In the genomic region with DNA sequence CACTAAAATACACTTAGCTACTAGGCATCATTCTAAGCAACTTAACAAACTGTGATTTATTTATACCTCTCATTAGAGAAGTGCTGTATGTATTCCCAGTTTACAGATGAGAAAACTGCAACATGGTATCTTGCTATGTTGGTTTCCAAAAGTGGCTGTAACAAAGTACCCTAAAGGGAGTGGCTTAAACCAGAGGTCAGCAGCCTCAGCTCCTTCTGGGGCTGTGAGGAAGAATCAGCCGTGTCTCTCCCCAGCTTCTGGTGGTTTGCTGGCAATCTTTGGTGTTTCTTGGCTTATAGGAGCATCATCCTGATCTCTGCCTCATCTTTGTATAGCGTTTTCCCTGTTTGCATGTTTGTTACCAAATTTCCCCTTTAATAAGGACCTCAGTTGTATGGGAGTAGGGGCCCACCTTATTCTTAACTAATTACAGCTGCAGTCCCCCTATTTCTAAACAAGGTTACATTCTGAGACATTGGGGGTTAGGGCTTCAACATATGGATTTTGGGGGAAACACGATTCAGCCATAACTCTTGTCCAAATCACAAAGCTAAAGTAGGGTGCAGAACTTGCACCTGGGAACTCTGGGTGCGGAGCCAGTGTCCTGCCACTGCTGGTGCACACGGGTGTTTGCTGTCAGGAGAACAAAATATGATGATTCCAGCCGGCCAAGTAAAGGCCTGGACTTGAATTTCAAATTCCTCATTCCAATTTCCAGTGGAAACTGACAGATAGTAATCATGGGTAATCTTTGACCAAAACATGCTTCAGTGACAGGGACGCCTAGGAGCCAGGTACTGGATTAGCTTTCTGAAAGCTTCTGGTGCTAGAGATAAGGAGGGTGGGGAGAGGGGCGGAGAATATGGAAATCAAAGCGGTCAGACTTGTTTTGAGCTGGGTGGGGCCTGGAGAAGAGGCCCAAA, we compare ENCODE assay signal across 21 cellular contexts. TPM values are rescaled to one million over a fixed set of nuclear protein-coding genes. Genes with fewer than 3 reads are reported as not detected.
DNase-seq lines count a peak whose midpoint lies in the region; ATAC-seq, FAIRE-seq and TF ChIP-seq lines count a peak whose summit lies in the region.
"Had no signal": no experiment of that assay in that cellular context is flagged by ENCODE, and none has a peak within 500 bp of the region (broad histone marks: within the 10 kb centered on the region; RNA-seq: fewer than 3 reads in every experiment).

No MANE protein-coding gene starts in this region.

- no peak overlapping the region for H3K4me3 ChIP-seq in Caco-2 (ENCODE audit: low read depth, low read length)
- H3K4me3 ChIP-seq in pancreas = no peak overlapping the region
- H3K4me3 ChIP-seq: gastroesophageal sphincter, vagina had no signal

- peaks cover 50% of the 10 kb centered on the region for H3K4me1 Mint-ChIP-seq in Caco-2 (ENCODE audit: low read depth, unreplicated experiment)

- no peaks in the 10 kb centered on the region for H3K27me3 Mint-ChIP-seq in Caco-2 (ENCODE audit: insufficient read depth, unreplicated experiment)
- H3K27me3 Mint-ChIP-seq: activated naive CD8-positive, alpha-beta T cell treated with anti-CD3 and anti-CD28 coated beads for 36 hours had no signal

- no TSS peak for BruUV-seq in Caco-2 (replicated peaks; lab: Mats Ljungman, UMichigan)

- peak overlapping the region; percentile 62 for H3K27ac Mint-ChIP-seq in Caco-2 (ENCODE audit: unreplicated experiment)
- H3K27ac Mint-ChIP-seq: activated naive CD8-positive, alpha-beta T cell treated with anti-CD3 and anti-CD28 coated beads for 36 hours had no signal

- H3K4me1 ChIP-seq in Caco-2 = peaks cover 65% of the 10 kb centered on the region
- H3K4me1 ChIP-seq in pancreas = peaks cover 0 to 15% (median 0%) of the 10 kb centered on the region in 3 donors

- no peaks in the 10 kb centered on the region for H3K27me3 ChIP-seq in Caco-2 (replicated peaks; ENCODE audit: control insufficient read depth, insufficient read depth, low read length)
- H3K27me3 ChIP-seq in pancreas = no peaks in the 10 kb centered on the region
- H3K27me3 ChIP-seq: gastroesophageal sphincter, vagina had no signal

- peak overlapping the region; percentile 68 for H3K4me3 Mint-ChIP-seq in Caco-2 (ENCODE audit: unreplicated experiment)
- H3K4me3 Mint-ChIP-seq: activated naive CD8-positive, alpha-beta T cell treated with anti-CD3 and anti-CD28 coated beads for 36 hours had no signal

- TF ChIP-seq CTCF in Caco-2 (IDR thresholded peaks at IDR 0.05; ENCODE audit: insufficient read depth in 1 of 2, low read depth in 1 of 2, low read length in 1 of 2, severe bottlenecking in 1 of 2, unreplicated experiment in 1 of 2) (no peak), pancreas (IDR thresholded peaks at IDR 0.05) (no peak)

- no peaks in the 10 kb centered on the region; the same call in 1 of the 2 replicates for H3K36me3 ChIP-seq in Caco-2 (ENCODE audit: control insufficient read depth, insufficient read depth, low read length)
- no peaks in the 10 kb centered on the region for H3K36me3 ChIP-seq in pancreas
- H3K36me3 ChIP-seq: gastroesophageal sphincter, vagina had no signal

- WGBS in pancreas, 2 donors = 35 to 38% methylated on average over 9 of the region's 9 CpGs

- POLR2A ChIA-PET in Caco-2 (lab: Charles Lee) = interaction anchor here (1.7 kb wide), 1 partner anchor 13 kb away, joined by 9 read pairs; no protein-coding TSS in a partner anchor

- H3K9me3 ChIP-seq in Caco-2 = no peaks in the 10 kb centered on the region
- H3K9me3 ChIP-seq in pancreas = no peaks in the 10 kb centered on the region
- H3K9me3 ChIP-seq: gastroesophageal sphincter, vagina had no signal

- intact Hi-C loops in Caco-2 (cut with micrococcal nuclease; ENCODE audit: unreplicated experiment) = loop anchor here (1.0 to 5.0 kb wide), 7 partner anchors 12 to 213 kb away; no protein-coding TSS in a partner anchor
- intact Hi-C loops in pancreas (cut with DNase I) = no loop called here

- no peak overlapping the region for H3K27ac ChIP-seq in pancreas
- H3K27ac ChIP-seq: gastroesophageal sphincter, vagina had no signal

- DNase-seq in Caco-2 (peak; percentile 83 to 87), LoVo (ENCODE audit: low spot score) (peak; percentile 37), pancreas (peak in 3 of 6 donors; percentile 28 to 42 (median 32)), NCI-H1105 (lab: John Stamatoyannopoulos, UW) (no peak), NCI-H1105 treated with DMSO at 0.1 percent for 48 hours (lab: John Stamatoyannopoulos, UW) (no peak)
- DNase-seq: activated naive CD8-positive, alpha-beta T cell treated with anti-CD3 and anti-CD28 coated beads for 36 hours; central memory CD4-positive, alpha-beta T cell; COR-L47; GDM1; KG1; NCI-H1436; NCI-H226; stimulated activated CD4-positive, alpha-beta T cell treated with anti-CD3 and anti-CD28 coated beads, Interleukin-1b, Interleukin-23, amount 100 ng/mL, for 48 hours had no signal

- peak; percentile 41 for ATAC-seq in esophagus mucosa
- ATAC-seq in pancreas = peak; percentile 86 to 98 (median 92)
- ATAC-seq in GM18868 (IDR thresholded peaks at IDR 0.05; ENCODE audit: unreplicated experiment) = no peak
- ATAC-seq in GM19467 (IDR thresholded peaks at IDR 0.05; ENCODE audit: unreplicated experiment) = no peak
- ATAC-seq: gastroesophageal sphincter had no signal

- peaks cover 8% of the 10 kb centered on the region for H3K36me3 Mint-ChIP-seq in Caco-2 (ENCODE audit: insufficient read depth, unreplicated experiment)
- H3K36me3 Mint-ChIP-seq: activated naive CD8-positive, alpha-beta T cell treated with anti-CD3 and anti-CD28 coated beads for 36 hours had no signal

- H3K9me3 Mint-ChIP-seq in Caco-2 (ENCODE audit: unreplicated experiment) = no peaks in the 10 kb centered on the region
- H3K9me3 Mint-ChIP-seq: activated naive CD8-positive, alpha-beta T cell treated with anti-CD3 and anti-CD28 coated beads for 36 hours had no signal

- CTCF ChIA-PET in Caco-2 (lab: Charles Lee) = interaction anchor here (1.0 kb wide), 2 partner anchors 12 to 57 kb away, joined by 3 read pairs; no protein-coding TSS in a partner anchor

- no peak for FAIRE-seq in pancreas (lab: Jason Lieb, UNC)
- FAIRE-seq: endometrium, GM18507, RCC 7860 had no signal

RNA-seq across cellular contexts. Expression of a gene that starts 43.3 kb away (rescaled TPM):
- 71.5 and 73.9 TPM in 2 replicates for total RNA-seq in Caco-2 (2022)
- 9.8 TPM for total RNA-seq in esophagus mucosa
- total RNA-seq in pancreas = 10 to 100 TPM; 11.4 to 25.1 (median 18.6) TPM
- polyA plus RNA-seq in pancreas = 1 to 10 TPM; 5.4 to 6.7 TPM

Comparison
In these comparisons a context has a peak if more than half of its experiments do, and no peak if none do; other contexts are left out.
1. DNase-seq: peak in Caco-2 (2 of 2) and LoVo (single experiment); none in NCI-H1105 (single experiment) and NCI-H1105 treated with DMSO at 0.1 percent for 48 hours (single experiment).
2. ATAC-seq: peak in esophagus mucosa (single experiment) and pancreas (4 of 4); none in GM18868 (single experiment) and GM19467 (single experiment).